19 cellular contexts compared by ENCODE assay signal in genomic region chr20:52945268-52945667, GRCh38.
"Had no signal": no experiment of that assay in that cellular context is flagged by ENCODE, and none has a peak within 500 bp of the region (broad histone marks: within the 10 kb centered on the region; RNA-seq: fewer than 3 reads in every experiment).

No MANE protein-coding gene starts in this region.

- H3K27ac ChIP-seq: dorsolateral prefrontal cortex, gastrocnemius medialis, left ventricle myocardium inferior, lower lobe of right lung, neutrophil, stomach, thyroid gland had no signal

- H3K4me3 ChIP-seq: dorsolateral prefrontal cortex, gastrocnemius medialis, left ventricle myocardium inferior, lower lobe of right lung, pancreas, stomach, thyroid gland had no signal

- FAIRE-seq: colon, pancreas had no signal

- H3K36me3 ChIP-seq: gastrocnemius medialis, left ventricle myocardium inferior, lower lobe of right lung, neutrophil, pancreas, stomach, thyroid gland had no signal

- ATAC-seq: gastrocnemius medialis; left cardiac atrium; lower lobe of right lung; natural killer cell; sciatic nerve; stimulated activated effector memory CD8-positive, alpha-beta T cell treated with anti-CD3 and anti-CD28 coated beads, Interleukin-12 subunit alpha, Interleukin-12 subunit beta, amount 100 ng/mL, for 72 hours had no signal

- H3K27me3 ChIP-seq: gastrocnemius medialis, neutrophil, pancreas, stomach, thyroid gland had no signal

- H3K4me1 ChIP-seq: gastrocnemius medialis, left ventricle myocardium inferior, lower lobe of right lung, pancreas, stomach, thyroid gland had no signal

- DNase-seq: dorsolateral prefrontal cortex; effector CD4-positive, alpha-beta T cell; gastrocnemius medialis; head of caudate nucleus; left cardiac atrium; left ventricle myocardium inferior; lower lobe of right lung; natural killer cell; pancreas; stimulated activated CD4-positive, alpha-beta T cell treated with anti-CD3 and anti-CD28 coated beads, Interleukin-2, amount 100 ng/mL, for 24 hours; stimulated activated CD4-positive, alpha-beta T cell treated with anti-CD3 and anti-CD28 coated beads, Interleukin-4, amount 100 ng/mL, for 24 hours; stimulated activated naive CD4-positive, alpha-beta T cell treated with Interleukin-2 at 50 U/mL for 16 hours; stomach; thyroid gland; trophoblast cell had no signal

- H3K9me3 ChIP-seq: gastrocnemius medialis, left ventricle myocardium inferior, lower lobe of right lung, neutrophil, pancreas, stomach, thyroid gland had no signal
